ENCODE assay signal across 9 cellular contexts in genomic region chrX:154094833-154095232, GRCh38. TPM values are rescaled to one million over a fixed set of nuclear protein-coding genes. Genes with fewer than 3 reads are reported as not detected.
DNase-seq lines count a peak whose midpoint lies in the region; ATAC-seq and TF ChIP-seq lines count a peak whose summit lies in the region.
"Had no signal": no experiment of that assay in that cellular context is flagged by ENCODE, and none has a peak within 500 bp of the region (broad histone marks: within the 10 kb centered on the region; RNA-seq: fewer than 3 reads in every experiment).

No MANE protein-coding gene starts in this region.

- no peak overlapping the region for H2AFZ ChIP-seq in OCI-LY1 (ENCODE audit: low read length)
- H2AFZ ChIP-seq in neural progenitor cell (replicated peaks): no peak overlapping the region

- H3K4me3 ChIP-seq in Caco-2 (ENCODE audit: low read depth, low read length) (no peak overlapping the region), OCI-LY1 (ENCODE audit: low read depth, low read length, poor library complexity, severe bottlenecking) (peak overlapping the region; percentile 94), dorsolateral prefrontal cortex (peak overlapping the region in 40 of 59 donors; percentile 0 to 78 (median 55)), neural progenitor cell (peak overlapping the region; percentile 31), SJCRH30 (no peak overlapping the region)

- H3K27me3 ChIP-seq in Caco-2 (replicated peaks; ENCODE audit: control insufficient read depth, insufficient read depth, low read length) (no peaks in the 10 kb centered on the region), OCI-LY1 (ENCODE audit: insufficient read depth, low read length) (no peaks in the 10 kb centered on the region), dorsolateral prefrontal cortex (peaks cover 0 to 71% (median 16%) of the 10 kb centered on the region in 45 donors), neural progenitor cell (no peaks in the 10 kb centered on the region), SJCRH30 (no peaks in the 10 kb centered on the region)

- H3K4me3 Mint-ChIP-seq in Caco-2 (ENCODE audit: unreplicated experiment) (peak overlapping the region; percentile 37), neural progenitor cell (peak overlapping the region; percentile 67)

- H3K27ac Mint-ChIP-seq in Caco-2 (ENCODE audit: unreplicated experiment): no peak overlapping the region
- no peak overlapping the region for H3K27ac Mint-ChIP-seq in neural progenitor cell

- BruUV-seq in Caco-2 (replicated peaks; lab: Mats Ljungman, UMichigan): no TSS peak

- POLR2A ChIA-PET in Caco-2 (lab: Charles Lee): interaction anchor here (0.8 kb wide), 1 partner anchor 11 kb away, joined by 3 read pairs; no protein-coding TSS in a partner anchor

- DNase-seq in Caco-2: no peak
- no peak for DNase-seq in dorsolateral prefrontal cortex
- DNase-seq in neural progenitor cell (ENCODE audit: low spot score): no peak
- no peak for DNase-seq in stimulated activated naive CD4-positive, alpha-beta T cell (lab: John Stamatoyannopoulos, UW)
- no peak for DNase-seq in SJCRH30

- no peaks in the 10 kb centered on the region for H3K9me3 ChIP-seq in Caco-2
- H3K9me3 ChIP-seq in OCI-LY1 (ENCODE audit: low read length): no peaks in the 10 kb centered on the region
- H3K9me3 ChIP-seq in neural progenitor cell (ENCODE audit: low read depth): no peaks in the 10 kb centered on the region
- H3K9me3 ChIP-seq in SJCRH30 (replicated peaks): no peaks in the 10 kb centered on the region

- H3K36me3 ChIP-seq in Caco-2 (ENCODE audit: control insufficient read depth, insufficient read depth, low read length) (no peaks in the 10 kb centered on the region), OCI-LY1 (ENCODE audit: insufficient read depth, low read length) (peaks cover 9% of the 10 kb centered on the region; the same call in 1 of the 2 replicates), neural progenitor cell (no peaks in the 10 kb centered on the region), SJCRH30 (no peaks in the 10 kb centered on the region)

- intact Hi-C loops in Caco-2 (cut with micrococcal nuclease; ENCODE audit: unreplicated experiment) (no loop called here), dorsolateral prefrontal cortex (cut with DNase I) (loop anchor here (5.0 to 10.0 kb wide), 4 partner anchors 43 to 280 kb away; partner anchors contain the start of genes EMD (in 1 of the 2), FLNA (in 1 of the 2), HCFC1 (in 1 of the 2) and TMEM187 (in 1 of the 2))

- H3K9ac ChIP-seq in OCI-LY1 (ENCODE audit: low read length) (peak overlapping the region; percentile 88), neural progenitor cell (no peak overlapping the region)

- TF ChIP-seq CTCF in Caco-2 (IDR thresholded peaks at IDR 0.05; ENCODE audit: insufficient read depth in 1 of 2, low read depth in 1 of 2, low read length in 1 of 2, severe bottlenecking in 1 of 2, unreplicated experiment in 1 of 2) (no peak), OCI-LY1 (IDR thresholded peaks at IDR 0.05; ENCODE audit: low read length) (no peak), dorsolateral prefrontal cortex (IDR thresholded peaks at IDR 0.05 in 54 of 56, conservative IDR thresholded peaks at IDR 0.05 in 2 of 56; ENCODE audit: low read depth in 1 of 56, partially characterized antibody in 56 of 56) (no peak), neural progenitor cell (IDR thresholded peaks at IDR 0.05) (no peak)

- H3K36me3 Mint-ChIP-seq in Caco-2 (ENCODE audit: insufficient read depth, unreplicated experiment): peaks cover 7% of the 10 kb centered on the region
- H3K36me3 Mint-ChIP-seq in neural progenitor cell: peaks cover 10% of the 10 kb centered on the region

- no peaks in the 10 kb centered on the region for H3F3A ChIP-seq in OCI-LY1 (ENCODE audit: insufficient read depth, low read length)
- H3F3A ChIP-seq in neural progenitor cell (ENCODE audit: low read depth): peaks cover 4% of the 10 kb centered on the region

- H3K27me3 Mint-ChIP-seq in Caco-2 (ENCODE audit: insufficient read depth, unreplicated experiment) (peaks cover 2% of the 10 kb centered on the region), neural progenitor cell (ENCODE audit: insufficient read depth, low read depth) (no peaks in the 10 kb centered on the region)

- no peaks in the 10 kb centered on the region for H3K9me2 ChIP-seq in OCI-LY1 (ENCODE audit: low read depth, low read length)

- H3K4me2 ChIP-seq in OCI-LY1 (ENCODE audit: low read length) (peak overlapping the region; percentile 83), neural progenitor cell (peak overlapping the region; percentile 81)

- H3K9me3 Mint-ChIP-seq in Caco-2 (ENCODE audit: unreplicated experiment) (no peaks in the 10 kb centered on the region), neural progenitor cell (peaks cover 23% of the 10 kb centered on the region)

- H3K79me2 ChIP-seq in OCI-LY1 (ENCODE audit: insufficient read depth, low read length) (peaks cover 65% of the 10 kb centered on the region), neural progenitor cell (ENCODE audit: low read depth) (peaks cover 71% of the 10 kb centered on the region)

- H3K4me1 Mint-ChIP-seq in Caco-2 (ENCODE audit: low read depth, unreplicated experiment): no peaks in the 10 kb centered on the region
- peaks cover 47% of the 10 kb centered on the region for H3K4me1 Mint-ChIP-seq in neural progenitor cell

- H4K20me1 ChIP-seq in OCI-LY1 (ENCODE audit: insufficient read depth, low read length) (no peaks in the 10 kb centered on the region), neural progenitor cell (ENCODE audit: low read depth) (peaks cover 63% of the 10 kb centered on the region)

- CTCF ChIA-PET in Caco-2 (lab: Charles Lee): interaction anchor here (0.6 kb wide), 1 partner anchor 123 kb away, joined by 4 read pairs; the partner anchor contains the start of gene HCFC1

- H3K4me1 ChIP-seq in Caco-2: peaks cover 11% of the 10 kb centered on the region; the same call in 1 of the 2 replicates
- peaks cover 46% of the 10 kb centered on the region for H3K4me1 ChIP-seq in OCI-LY1 (ENCODE audit: insufficient read depth, low read length, severe bottlenecking)
- H3K4me1 ChIP-seq in neural progenitor cell: peaks cover 34% of the 10 kb centered on the region
- no peaks in the 10 kb centered on the region for H3K4me1 ChIP-seq in SJCRH30

- ATAC-seq in GM21423 (IDR thresholded peaks at IDR 0.05; ENCODE audit: unreplicated experiment): no peak
- no peak for ATAC-seq in HG02840 (IDR thresholded peaks at IDR 0.05; ENCODE audit: low FRiP score, unreplicated experiment)

- H3K27ac ChIP-seq in OCI-LY1 (ENCODE audit: low read depth, low read length, poor library complexity, severe bottlenecking) (peak overlapping the region; percentile 35), dorsolateral prefrontal cortex (peak overlapping the region in 6 of 59 donors; percentile 12 to 95 (median 16)), neural progenitor cell (no peak overlapping the region), SJCRH30 (no peak overlapping the region)

RNA-seq across cellular contexts. Expression of gene MECP2, which starts 2.7 kb away (rescaled TPM):
- total RNA-seq in Caco-2 (2022) (30.6 and 36.4 TPM in 2 replicates), dorsolateral prefrontal cortex (100 to 1,000 TPM in 13 of 120 experiments, 10 to 100 TPM in 107; 75.9 to 123 (median 90.3) TPM), neural progenitor cell (ENCODE audit: low replicate concordance) (26.7 and 32.4 TPM in 2 replicates)
- 22.0 and 26.2 TPM in 2 replicates for total RNA-seq in SJCRH30 (2014; rRNA removed; shearing (Covaris generic))

RNA-seq across cellular contexts. Expression of gene OPN1LW, which starts 49.2 kb away (rescaled TPM):
- total RNA-seq in Caco-2 (2022) (not detected in 2 replicates), dorsolateral prefrontal cortex (not detected), neural progenitor cell (ENCODE audit: low replicate concordance) (not detected in 2 replicates)
- not detected in 2 replicates for total RNA-seq in SJCRH30 (2014; rRNA removed; shearing (Covaris generic))
- total RNA-seq: posterior vena cava had no signal

Comparison
In these comparisons a context has a peak if more than half of its experiments do, and no peak if none do; other contexts are left out.
1. H3K4me3 ChIP-seq: peak in OCI-LY1 (single experiment), dorsolateral prefrontal cortex (40 of 59) and neural progenitor cell (single experiment); none in Caco-2 (single experiment) and SJCRH30 (single experiment).